In the genomic region with DNA sequence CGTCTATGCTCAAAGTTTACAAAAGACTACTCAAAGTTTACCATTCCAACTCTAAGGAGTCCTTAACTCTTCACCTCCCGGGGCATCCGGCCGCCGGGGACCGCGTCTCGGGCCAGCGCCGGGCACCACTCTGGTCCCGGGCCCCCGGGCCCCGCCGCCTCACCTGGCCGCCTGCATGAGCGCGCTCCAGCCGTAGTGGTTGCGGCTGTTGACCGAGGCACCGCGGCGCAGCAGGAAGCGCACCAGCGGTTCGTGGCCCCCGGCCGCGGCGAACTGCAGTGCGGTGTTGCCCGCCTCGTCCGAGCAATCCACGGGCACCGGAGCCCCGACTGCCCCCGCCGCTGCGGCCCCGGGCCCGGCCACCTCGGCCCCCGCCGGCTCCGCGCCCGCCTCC, we compare ENCODE assay signal across 8 cellular contexts. TPM values are rescaled to one million over a fixed set of nuclear protein-coding genes. Genes with fewer than 3 reads are reported as not detected.
A peak's percentile ranks its signal among the peaks of the same experiment; 100 is the strongest.
DNase-seq lines count a peak whose midpoint lies in the region; ATAC-seq lines count a peak whose summit lies in the region.

No MANE protein-coding gene starts in this region.

- H3K36me3 ChIP-seq in ES-I3 (ENCODE audit: insufficient read depth, low read length) = no peaks in the 10 kb centered on the region

- peaks cover 2% of the 10 kb centered on the region; the same call in 1 of the 2 replicates for H3K9me3 ChIP-seq in ES-I3 (ENCODE audit: control insufficient read depth, insufficient read depth, low read length)

- no peak for DNase-seq in Jurkat, Clone E6-1 (ENCODE audit: low read depth, low spot score)
- DNase-seq in islet precursor cell = peak; percentile 61
- DNase-seq in stimulated activated CD4-positive, alpha-beta T cell treated with anti-CD3 and anti-CD28 coated beads, Interleukin-4, amount 100 ng/mL, for 24 hours = peak; percentile 9
- DNase-seq in UCSD-AML1 (lab: John Stamatoyannopoulos, UW; ENCODE audit: unreplicated experiment) = no peak

- ATAC-seq in GM21576 (IDR thresholded peaks at IDR 0.05; ENCODE audit: unreplicated experiment) = peak; percentile 37
- no peak for ATAC-seq in HG03457 (IDR thresholded peaks at IDR 0.05; ENCODE audit: unreplicated experiment)

- H3K9ac ChIP-seq in ES-I3 (ENCODE audit: low read depth, low read length) = peak overlapping the region; percentile 75

- peaks cover 14% of the 10 kb centered on the region for H3K4me1 ChIP-seq in ES-I3 (ENCODE audit: insufficient read depth, low read length)

- H3K4me3 ChIP-seq in Jurkat, Clone E6-1 (ENCODE audit: low read length) = peak overlapping the region; percentile 53

- peak overlapping the region; percentile 76 for H3K27ac ChIP-seq in angular gyrus (ENCODE audit: low read depth, low read length)

RNA-seq across cellular contexts. Expression of gene ANKS6, which starts 0.4 kb away (rescaled TPM):
- 37.8 TPM for polyA plus RNA-seq in Jurkat, Clone E6-1 (2012; ENCODE audit: insufficient read depth, insufficient read length)

RNA-seq across cellular contexts. Expression of gene GALNT12, which starts 11.5 kb away (rescaled TPM):
- 27.5 TPM for polyA plus RNA-seq in Jurkat, Clone E6-1 (2012; ENCODE audit: insufficient read depth, insufficient read length)

Comparison
In these comparisons a context has a peak if more than half of its experiments do, and no peak if none do; other contexts are left out.
1. DNase-seq: peak in islet precursor cell (single experiment) and stimulated activated CD4-positive, alpha-beta T cell treated with anti-CD3 and anti-CD28 coated beads, Interleukin-4, amount 100 ng/mL, for 24 hours (single experiment); none in Jurkat, Clone E6-1 (single experiment) and UCSD-AML1 (single experiment).